ENCODE assay signal across 8 cellular contexts in the genomic region with DNA sequence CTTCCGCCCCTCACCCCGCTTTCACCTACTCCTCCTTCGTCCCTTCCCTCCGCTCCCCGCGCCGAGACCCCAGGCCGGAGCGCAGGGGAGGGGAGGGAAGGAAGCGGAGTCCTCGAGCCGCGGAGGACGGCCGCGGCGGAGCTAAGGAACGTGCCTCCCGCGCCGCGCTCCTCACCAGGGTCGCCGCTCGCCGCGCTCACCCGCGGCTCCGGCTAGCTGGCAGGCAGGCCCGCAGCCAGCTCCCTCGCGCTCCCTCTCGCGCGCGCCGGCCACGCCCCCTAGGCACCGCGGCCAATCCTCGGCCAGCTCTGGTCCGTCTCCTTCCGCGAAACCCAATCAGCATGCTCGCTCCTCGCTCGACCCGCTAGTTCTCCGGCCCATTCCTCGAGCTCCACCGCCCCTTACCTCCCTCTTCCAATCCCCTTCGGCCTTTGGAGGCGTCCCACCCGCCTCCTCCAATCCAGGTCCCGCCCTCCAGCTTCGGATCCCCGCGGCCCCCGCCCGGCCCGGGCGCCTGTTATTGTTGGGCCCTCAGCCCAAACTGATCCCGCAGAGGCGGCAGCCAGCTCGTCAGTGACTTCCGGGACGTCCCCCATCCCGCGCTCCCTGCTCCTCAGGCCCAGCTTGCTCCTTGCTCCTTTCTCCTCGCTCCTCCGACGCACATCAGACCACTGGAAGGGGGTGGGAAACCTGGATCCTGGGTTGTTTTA. TPM values are rescaled to one million over a fixed set of nuclear protein-coding genes. Genes with fewer than 3 reads are reported as not detected.
DNase-seq lines count a peak whose midpoint lies in the region; ATAC-seq, FAIRE-seq and TF ChIP-seq lines count a peak whose summit lies in the region.

Gene DCBLD2, minus strand, starts transcription at position 231 of the 710 bp plus-strand sequence. CDS start 369 bp downstream, outside the sequence.

- peak; percentile 73 to 95 for TF ChIP-seq POLR2A in adrenal gland (IDR thresholded peaks at IDR 0.05)
- peak; percentile 84 to 95 for TF ChIP-seq POLR2A in thyroid gland (IDR thresholded peaks at IDR 0.05)

- WGBS in adrenal gland, 4 donors = 0 to 1% (median 1%) methylated on average over 25 to 73 of the region's 73 CpGs
- 1% methylated on average over 43 to 71 of the region's 73 CpGs for WGBS in pancreas, 2 donors
- 0% methylated on average over 23 to 46 of the region's 73 CpGs for WGBS in thyroid gland, 2 donors

- ATAC-seq in HG02642 (IDR thresholded peaks at IDR 0.05; ENCODE audit: poor library complexity, unreplicated experiment) (peak; percentile 99), pancreas (peak; percentile 96 to 99 (median 98))

- TF ChIP-seq CTCF in GM10266 (IDR thresholded peaks at IDR 0.05; ENCODE audit: control insufficient read depth, insufficient read depth, low read depth, missing control alignments) = no peak
- TF ChIP-seq CTCF in adrenal gland (IDR thresholded peaks at IDR 0.05) = no peak
- no peak for TF ChIP-seq CTCF in cardiac muscle cell (IDR thresholded peaks at IDR 0.05; ENCODE audit: low read depth, low read length)
- no peak for TF ChIP-seq CTCF in pancreas (IDR thresholded peaks at IDR 0.05)
- no peak for TF ChIP-seq CTCF in thyroid gland (IDR thresholded peaks at IDR 0.05)

- H3K4me3 ChIP-seq in adrenal gland (peak within 1 kb of the TSS in 3 of 4 donors; percentile 64 to 91 (median 65)), cardiac muscle cell (peak within 1 kb of the TSS; percentile 55), pancreas (peak within 1 kb of the TSS; percentile 92 to 95 (median 94)), thyroid gland (replicated peaks in 1 of 3) (peak within 1 kb of the TSS; percentile 49 to 84 (median 78))

- H3K9me3 ChIP-seq in adrenal gland (replicated peaks in 1 of 3) = no peaks in the 10 kb centered on the region
- H3K9me3 ChIP-seq in cardiac muscle cell (ENCODE audit: low read depth) = no peaks in the 10 kb centered on the region
- H3K9me3 ChIP-seq in pancreas = no peaks in the 10 kb centered on the region
- H3K9me3 ChIP-seq in thyroid gland = no peaks in the 10 kb centered on the region

- peak within 1 kb of the TSS; percentile 50 to 91 (median 89) for H3K27ac ChIP-seq in adrenal gland
- H3K27ac ChIP-seq in cardiac muscle cell = peak within 1 kb of the TSS; percentile 87
- H3K27ac ChIP-seq in pancreas = peak within 1 kb of the TSS; percentile 77 to 87 (median 84)
- peak within 1 kb of the TSS; percentile 84 to 96 (median 92) for H3K27ac ChIP-seq in thyroid gland

- H3K27me3 ChIP-seq in adrenal gland (no peaks in the 10 kb centered on the region), cardiac muscle cell (no peaks in the 10 kb centered on the region), pancreas (no peaks in the 10 kb centered on the region), thyroid gland (no peaks in the 10 kb centered on the region)

- H3K4me1 ChIP-seq in adrenal gland (replicated peaks in 1 of 2) (peaks cover 25 to 49% of the 10 kb centered on the region in 2 donors), cardiac muscle cell (ENCODE audit: low read depth) (peaks cover 32% of the 10 kb centered on the region), pancreas (peaks cover 0 to 15% (median 8%) of the 10 kb centered on the region in 3 donors), thyroid gland (peaks cover 0 to 13% of the 10 kb centered on the region in 2 donors)

- intact Hi-C loops in adrenal gland (cut with DNase I) = loop anchor here in 1 of 2 donors (10.0 kb wide), 1 partner anchor 93 kb away; no protein-coding TSS in a partner anchor
- intact Hi-C loops in pancreas (cut with DNase I) = no loop called here
- intact Hi-C loops in thyroid gland (cut with DNase I) = no loop called here

- H3K36me3 ChIP-seq in adrenal gland (replicated peaks in 1 of 2) (no peaks in the 10 kb centered on the region), cardiac muscle cell (no peaks in the 10 kb centered on the region), pancreas (no peaks in the 10 kb centered on the region), thyroid gland (no peaks in the 10 kb centered on the region)

- peak; percentile 76 for FAIRE-seq in pancreas (lab: Jason Lieb, UNC)

- peak; percentile 99 for DNase-seq in GM10266 (ENCODE audit: extremely low spot score)
- DNase-seq in NCI-H1105 (lab: John Stamatoyannopoulos, UW) = peak; percentile 98
- DNase-seq in T follicular helper cell (ENCODE audit: low read depth) = peak; percentile 88
- peak; percentile 98 to 100 (median 99) for DNase-seq in adrenal gland
- peak; percentile 98 to 100 for DNase-seq in cardiac muscle cell (ENCODE audit: low read depth in 1 of 2, low spot score in 1 of 2)
- DNase-seq in pancreas = peak; percentile 97 to 99 (median 98)
- DNase-seq in thyroid gland = peak; percentile 98 to 99

RNA-seq across cellular contexts. Expression of gene DCBLD2, which starts in this region (rescaled TPM):
- total RNA-seq in adrenal gland (10 to 100 TPM; 26.1 to 68.2 (median 44.2) TPM), cardiac muscle cell (53.9 and 88.4 TPM in 2 replicates), pancreas (10 to 100 TPM in 2 of 6 donors, 1 to 10 TPM in 4; 4.5 to 12.9 (median 7.7) TPM), thyroid gland (10 to 100 TPM; 46.0 to 74.3 (median 54.6) TPM)
- polyA plus RNA-seq in adrenal gland (10 to 100 TPM in 2 of 3 donors, 1 to 10 TPM in 1; 9.1 to 31.6 (median 13.8) TPM), cardiac muscle cell (47.6 and 48.0 TPM in 2 replicates), pancreas (1 to 10 TPM; 2.2 to 4.6 TPM)

Comparison
In these comparisons a context has a peak if more than half of its experiments do, and no peak if none do; other contexts are left out.
1. Peak in every context shown above with its lines: DNase-seq, ATAC-seq, H3K4me3 ChIP-seq and H3K27ac ChIP-seq.